ENCODE assay signal across 4 cellular contexts in genomic region chr4:8838296-8838695, GRCh38.
TF ChIP-seq lines count a peak whose summit lies in the region.

No MANE protein-coding gene starts in this region.

TF ChIP-seq in SK-N-SH, 30 proteins besides CTCF, POLR2A, EP300 and RAD21:
- TF ChIP-seq SIN3A (IDR thresholded peaks at IDR 0.05; ENCODE audit: borderline replicate concordance, low read depth, low read length) (no peak), MAX (IDR thresholded peaks at IDR 0.05; ENCODE audit: low read depth) (no peak), NFIC (IDR thresholded peaks at IDR 0.05; ENCODE audit: borderline replicate concordance) (no peak), MEF2A (IDR thresholded peaks at IDR 0.05; ENCODE audit: borderline replicate concordance, low read depth) (no peak)

TF ChIP-seq in SK-N-SH treated with all-trans-retinoic acid at 6 μM for 48 hours, 23 proteins besides CTCF, POLR2A, EP300 and RAD21:
- TF ChIP-seq TOX (CRISPR knock-in tag; IDR thresholded peaks at IDR 0.05; ENCODE audit: borderline replicate concordance) (no peak), ARNTL (CRISPR knock-in tag; IDR thresholded peaks at IDR 0.05; ENCODE audit: borderline replicate concordance, low read depth) (no peak), SNAI2 (CRISPR knock-in tag; IDR thresholded peaks at IDR 0.05) (no peak), CREB5 (CRISPR knock-in tag; IDR thresholded peaks at IDR 0.05; ENCODE audit: low read depth) (no peak), PATZ1 (CRISPR knock-in tag; IDR thresholded peaks at IDR 0.05; ENCODE audit: borderline replicate concordance) (no peak), ZNF565 (CRISPR knock-in tag; conservative IDR thresholded peaks at IDR 0.05; ENCODE audit: low read depth) (no peak), ZFP30 (CRISPR knock-in tag; IDR thresholded peaks at IDR 0.05) (no peak), BACH2 (CRISPR knock-in tag; IDR thresholded peaks at IDR 0.05; ENCODE audit: borderline replicate concordance) (no peak), CSRNP3 (CRISPR knock-in tag; IDR thresholded peaks at IDR 0.05) (no peak), RARB (CRISPR knock-in tag; IDR thresholded peaks at IDR 0.05) (no peak), ISL1 (CRISPR knock-in tag; IDR thresholded peaks at IDR 0.05) (no peak), ZC3H10 (CRISPR knock-in tag; IDR thresholded peaks at IDR 0.05) (no peak), ZNF70 (CRISPR knock-in tag; IDR thresholded peaks at IDR 0.05) (no peak), ESRRG (CRISPR knock-in tag; IDR thresholded peaks at IDR 0.05) (no peak), OSR1 (CRISPR knock-in tag; IDR thresholded peaks at IDR 0.05) (no peak), GLIS3 (CRISPR knock-in tag; IDR thresholded peaks at IDR 0.05) (no peak), CSDC2 (CRISPR knock-in tag; IDR thresholded peaks at IDR 0.05) (no peak), TCF4 (CRISPR knock-in tag; IDR thresholded peaks at IDR 0.05; ENCODE audit: borderline replicate concordance) (no peak), ZFP3 (CRISPR knock-in tag; IDR thresholded peaks at IDR 0.05) (no peak)

TF ChIP-seq in K562, 482 proteins besides CTCF, POLR2A, EP300 and RAD21:
- no peak; the same call in 1 of the 2 replicates for TF ChIP-seq BCOR (IDR thresholded peaks at IDR 0.05)
- TF ChIP-seq RBM25 (IDR thresholded peaks at IDR 0.05; ENCODE audit: low read depth, low read length, severe bottlenecking): peak; percentile 85

TF ChIP-seq in HepG2, 621 proteins besides CTCF, POLR2A, EP300 and RAD21:
- TF ChIP-seq ZNF629 (CRISPR knock-in tag; conservative IDR thresholded peaks at IDR 0.05) (peak; percentile 49; the same call in 1 of the 2 replicates), ZNF543 (CRISPR knock-in tag; IDR thresholded peaks at IDR 0.05) (no peak), GMEB1 (CRISPR knock-in tag; IDR thresholded peaks at IDR 0.05; ENCODE audit: borderline replicate concordance) (no peak), DRAP1 (CRISPR knock-in tag; IDR thresholded peaks at IDR 0.05) (no peak), SRY (CRISPR knock-in tag; IDR thresholded peaks at IDR 0.05) (no peak)
